ENCODE assay signal across 13 cellular contexts in the genomic region with DNA sequence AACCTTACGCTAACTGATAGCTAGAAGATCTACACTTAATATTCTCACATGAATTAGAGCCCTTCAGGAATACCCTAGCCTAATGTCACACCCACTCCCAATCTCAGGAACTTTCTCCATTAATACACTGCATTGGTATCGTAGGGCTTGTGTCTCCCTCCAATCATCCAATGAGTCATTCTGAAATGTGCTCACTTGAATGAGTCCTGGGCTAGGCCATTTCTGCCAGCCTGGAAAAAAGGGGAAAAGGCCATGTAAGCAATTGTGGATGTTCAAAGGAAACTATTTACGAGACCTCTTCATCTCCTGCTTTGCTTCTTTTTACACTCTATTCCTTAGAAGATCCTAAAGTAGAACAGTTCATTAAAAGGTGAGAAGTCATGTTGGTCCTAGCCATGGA. TPM values are rescaled to one million over a fixed set of nuclear protein-coding genes. Genes with fewer than 3 reads are reported as not detected.
A peak's percentile ranks its signal among the peaks of the same experiment; 100 is the strongest.
DNase-seq lines count a peak whose midpoint lies in the region; ATAC-seq and TF ChIP-seq lines count a peak whose summit lies in the region.
"Had no signal": no experiment of that assay in that cellular context is flagged by ENCODE, and none has a peak within 500 bp of the region (broad histone marks: within the 10 kb centered on the region; RNA-seq: fewer than 3 reads in every experiment).

No MANE protein-coding gene starts in this region.

- no peak overlapping the region for H3K4me3 ChIP-seq in fibroblast of pulmonary artery (replicated peaks; ENCODE audit: low read depth, low read length)
- H3K4me3 ChIP-seq: breast epithelium, suprapubic skin had no signal

- ATAC-seq in SK-N-SH treated with all-trans-retinoic acid at 6 μM for 48 hours (peak; percentile 31; the same call in 1 of the 3 replicates), HG03342 (IDR thresholded peaks at IDR 0.05; ENCODE audit: unreplicated experiment) (no peak)
- ATAC-seq: activated CD8-positive, alpha-beta T cell treated with anti-CD3 and anti-CD28 coated beads, Interleukin-2, amount 10 ng/mL, durations not matched to agents 7 days and 5 days had no signal

- H3K4me1 Mint-ChIP-seq in T-helper 2 cell treated with Interferon-gamma antibody and Interleukin-4, amounts not matched to agents 5 μg/mL and 100 μg/mL, for 36 hours (ENCODE audit: low read depth): peaks cover 25% of the 10 kb centered on the region

- DNase-seq in EL: peak; percentile 75
- peak; percentile 21 for DNase-seq in fibroblast of pulmonary artery (ENCODE audit: low read depth)
- DNase-seq in renal cortical epithelial cell (ENCODE audit: low read depth): peak; percentile 76
- no peak for DNase-seq in T-helper 2 cell treated with Interferon-gamma antibody and Interleukin-4, amounts not matched to agents 5 μg/mL and 100 μg/mL, for 36 hours (ENCODE audit: low spot score)
- DNase-seq in NCI-H2107 (lab: John Stamatoyannopoulos, UW): no peak
- DNase-seq in GM13977 (ENCODE audit: low spot score): no peak
- DNase-seq: activated CD8-positive, alpha-beta T cell treated with anti-CD3 and anti-CD28 coated beads, Interleukin-2, amount 10 ng/mL, durations not matched to agents 7 days and 5 days; nucleus accumbens had no signal

- H3K27ac Mint-ChIP-seq in T-helper 2 cell treated with Interferon-gamma antibody and Interleukin-4, amounts not matched to agents 5 μg/mL and 100 μg/mL, for 36 hours: no peak overlapping the region
- H3K27ac Mint-ChIP-seq: activated CD8-positive, alpha-beta T cell treated with anti-CD3 and anti-CD28 coated beads, Interleukin-2, amount 10 ng/mL, durations not matched to agents 7 days and 5 days; B cell had no signal

- H3K4me3 Mint-ChIP-seq in T-helper 2 cell treated with Interferon-gamma antibody and Interleukin-4, amounts not matched to agents 5 μg/mL and 100 μg/mL, for 36 hours: no peak overlapping the region
- H3K4me3 Mint-ChIP-seq: activated CD8-positive, alpha-beta T cell treated with anti-CD3 and anti-CD28 coated beads, Interleukin-2, amount 10 ng/mL, durations not matched to agents 7 days and 5 days; B cell had no signal

- peaks cover 6% of the 10 kb centered on the region for H3K27me3 Mint-ChIP-seq in T-helper 2 cell treated with Interferon-gamma antibody and Interleukin-4, amounts not matched to agents 5 μg/mL and 100 μg/mL, for 36 hours (ENCODE audit: low read depth)
- H3K27me3 Mint-ChIP-seq: B cell had no signal

- H3K9me3 Mint-ChIP-seq in T-helper 2 cell treated with Interferon-gamma antibody and Interleukin-4, amounts not matched to agents 5 μg/mL and 100 μg/mL, for 36 hours: no peaks in the 10 kb centered on the region

- peaks cover 3% of the 10 kb centered on the region for H3K36me3 Mint-ChIP-seq in T-helper 2 cell treated with Interferon-gamma antibody and Interleukin-4, amounts not matched to agents 5 μg/mL and 100 μg/mL, for 36 hours (ENCODE audit: low read depth)

- in situ Hi-C loops in GM13977 (cut with MboI; ENCODE audit: low pct_unique_long_range_greater_than_20kb, low sequenced_read_pairs, unreplicated experiment): no loop called here

- TF ChIP-seq CTCF in fibroblast of pulmonary artery (IDR thresholded peaks at IDR 0.05; ENCODE audit: low read length, missing control alignments) (no peak), GM13977 (IDR thresholded peaks at IDR 0.05; ENCODE audit: extremely low read depth, insufficient read depth, missing control alignments) (no peak)

TF ChIP-seq in SK-N-SH treated with all-trans-retinoic acid at 6 μM for 48 hours, 23 proteins besides CTCF, POLR2A, EP300 and RAD21 (continues in another document):
- TF ChIP-seq, protein P1, sequence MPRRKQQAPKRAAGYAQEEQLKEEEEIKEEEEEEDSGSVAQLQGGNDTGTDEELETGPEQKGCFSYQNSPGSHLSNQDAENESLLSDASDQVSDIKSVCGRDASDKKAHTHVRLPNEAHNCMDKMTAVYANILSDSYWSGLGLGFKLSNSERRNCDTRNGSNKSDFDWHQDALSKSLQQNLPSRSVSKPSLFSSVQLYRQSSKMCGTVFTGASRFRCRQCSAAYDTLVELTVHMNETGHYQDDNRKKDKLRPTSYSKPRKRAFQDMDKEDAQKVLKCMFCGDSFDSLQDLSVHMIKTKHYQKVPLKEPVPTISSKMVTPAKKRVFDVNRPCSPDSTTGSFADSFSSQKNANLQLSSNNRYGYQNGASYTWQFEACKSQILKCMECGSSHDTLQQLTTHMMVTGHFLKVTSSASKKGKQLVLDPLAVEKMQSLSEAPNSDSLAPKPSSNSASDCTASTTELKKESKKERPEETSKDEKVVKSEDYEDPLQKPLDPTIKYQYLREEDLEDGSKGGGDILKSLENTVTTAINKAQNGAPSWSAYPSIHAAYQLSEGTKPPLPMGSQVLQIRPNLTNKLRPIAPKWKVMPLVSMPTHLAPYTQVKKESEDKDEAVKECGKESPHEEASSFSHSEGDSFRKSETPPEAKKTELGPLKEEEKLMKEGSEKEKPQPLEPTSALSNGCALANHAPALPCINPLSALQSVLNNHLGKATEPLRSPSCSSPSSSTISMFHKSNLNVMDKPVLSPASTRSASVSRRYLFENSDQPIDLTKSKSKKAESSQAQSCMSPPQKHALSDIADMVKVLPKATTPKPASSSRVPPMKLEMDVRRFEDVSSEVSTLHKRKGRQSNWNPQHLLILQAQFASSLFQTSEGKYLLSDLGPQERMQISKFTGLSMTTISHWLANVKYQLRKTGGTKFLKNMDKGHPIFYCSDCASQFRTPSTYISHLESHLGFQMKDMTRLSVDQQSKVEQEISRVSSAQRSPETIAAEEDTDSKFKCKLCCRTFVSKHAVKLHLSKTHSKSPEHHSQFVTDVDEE (CRISPR knock-in tag; IDR thresholded peaks at IDR 0.05): no peak
- TF ChIP-seq TCF4 (CRISPR knock-in tag; IDR thresholded peaks at IDR 0.05; ENCODE audit: borderline replicate concordance): no peak
- TF ChIP-seq, protein P2, sequence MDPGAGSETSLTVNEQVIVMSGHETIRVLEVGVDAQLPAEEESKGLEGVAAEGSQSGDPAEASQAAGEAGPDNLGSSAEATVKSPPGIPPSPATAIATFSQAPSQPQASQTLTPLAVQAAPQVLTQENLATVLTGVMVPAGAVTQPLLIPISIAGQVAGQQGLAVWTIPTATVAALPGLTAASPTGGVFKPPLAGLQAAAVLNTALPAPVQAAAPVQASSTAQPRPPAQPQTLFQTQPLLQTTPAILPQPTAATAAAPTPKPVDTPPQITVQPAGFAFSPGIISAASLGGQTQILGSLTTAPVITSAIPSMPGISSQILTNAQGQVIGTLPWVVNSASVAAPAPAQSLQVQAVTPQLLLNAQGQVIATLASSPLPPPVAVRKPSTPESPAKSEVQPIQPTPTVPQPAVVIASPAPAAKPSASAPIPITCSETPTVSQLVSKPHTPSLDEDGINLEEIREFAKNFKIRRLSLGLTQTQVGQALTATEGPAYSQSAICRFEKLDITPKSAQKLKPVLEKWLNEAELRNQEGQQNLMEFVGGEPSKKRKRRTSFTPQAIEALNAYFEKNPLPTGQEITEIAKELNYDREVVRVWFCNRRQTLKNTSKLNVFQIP (CRISPR knock-in tag; IDR thresholded peaks at IDR 0.05; ENCODE audit: borderline replicate concordance, low read depth): no peak
- no peak for TF ChIP-seq GLIS3 (CRISPR knock-in tag; IDR thresholded peaks at IDR 0.05)
- no peak for TF ChIP-seq CSDC2 (CRISPR knock-in tag; IDR thresholded peaks at IDR 0.05)
- TF ChIP-seq, protein P3, sequence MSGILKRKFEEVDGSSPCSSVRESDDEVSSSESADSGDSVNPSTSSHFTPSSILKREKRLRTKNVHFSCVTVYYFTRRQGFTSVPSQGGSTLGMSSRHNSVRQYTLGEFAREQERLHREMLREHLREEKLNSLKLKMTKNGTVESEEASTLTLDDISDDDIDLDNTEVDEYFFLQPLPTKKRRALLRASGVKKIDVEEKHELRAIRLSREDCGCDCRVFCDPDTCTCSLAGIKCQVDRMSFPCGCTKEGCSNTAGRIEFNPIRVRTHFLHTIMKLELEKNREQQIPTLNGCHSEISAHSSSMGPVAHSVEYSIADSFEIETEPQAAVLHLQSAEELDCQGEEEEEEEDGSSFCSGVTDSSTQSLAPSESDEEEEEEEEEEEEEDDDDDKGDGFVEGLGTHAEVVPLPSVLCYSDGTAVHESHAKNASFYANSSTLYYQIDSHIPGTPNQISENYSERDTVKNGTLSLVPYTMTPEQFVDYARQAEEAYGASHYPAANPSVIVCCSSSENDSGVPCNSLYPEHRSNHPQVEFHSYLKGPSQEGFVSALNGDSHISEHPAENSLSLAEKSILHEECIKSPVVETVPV (CRISPR knock-in tag; IDR thresholded peaks at IDR 0.05): no peak
- no peak for TF ChIP-seq RARB (CRISPR knock-in tag; IDR thresholded peaks at IDR 0.05)
- TF ChIP-seq ZFP3 (CRISPR knock-in tag; IDR thresholded peaks at IDR 0.05): no peak
- no peak for TF ChIP-seq ZNF565 (CRISPR knock-in tag; conservative IDR thresholded peaks at IDR 0.05; ENCODE audit: low read depth)
- no peak for TF ChIP-seq CREB5 (CRISPR knock-in tag; IDR thresholded peaks at IDR 0.05; ENCODE audit: low read depth)
- TF ChIP-seq ARNTL (CRISPR knock-in tag; IDR thresholded peaks at IDR 0.05; ENCODE audit: borderline replicate concordance, low read depth): no peak
- TF ChIP-seq, protein P4, sequence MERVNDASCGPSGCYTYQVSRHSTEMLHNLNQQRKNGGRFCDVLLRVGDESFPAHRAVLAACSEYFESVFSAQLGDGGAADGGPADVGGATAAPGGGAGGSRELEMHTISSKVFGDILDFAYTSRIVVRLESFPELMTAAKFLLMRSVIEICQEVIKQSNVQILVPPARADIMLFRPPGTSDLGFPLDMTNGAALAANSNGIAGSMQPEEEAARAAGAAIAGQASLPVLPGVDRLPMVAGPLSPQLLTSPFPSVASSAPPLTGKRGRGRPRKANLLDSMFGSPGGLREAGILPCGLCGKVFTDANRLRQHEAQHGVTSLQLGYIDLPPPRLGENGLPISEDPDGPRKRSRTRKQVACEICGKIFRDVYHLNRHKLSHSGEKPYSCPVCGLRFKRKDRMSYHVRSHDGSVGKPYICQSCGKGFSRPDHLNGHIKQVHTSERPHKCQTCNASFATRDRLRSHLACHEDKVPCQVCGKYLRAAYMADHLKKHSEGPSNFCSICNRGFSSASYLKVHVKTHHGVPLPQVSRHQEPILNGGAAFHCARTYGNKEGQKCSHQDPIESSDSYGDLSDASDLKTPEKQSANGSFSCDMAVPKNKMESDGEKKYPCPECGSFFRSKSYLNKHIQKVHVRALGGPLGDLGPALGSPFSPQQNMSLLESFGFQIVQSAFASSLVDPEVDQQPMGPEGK (CRISPR knock-in tag; IDR thresholded peaks at IDR 0.05; ENCODE audit: borderline replicate concordance): no peak

RNA-seq across cellular contexts. Expression of gene ZEB2, which starts 18.8 kb away (rescaled TPM):
- 9.7 and 23.8 TPM in 2 replicates for total RNA-seq in renal cortical epithelial cell

Comparison
In these comparisons a context has a peak if more than half of its experiments do, and no peak if none do; other contexts are left out.
1. DNase-seq: peak in EL (single experiment), fibroblast of pulmonary artery (single experiment) and renal cortical epithelial cell (single experiment); none in T-helper 2 cell treated with Interferon-gamma antibody and Interleukin-4, amounts not matched to agents 5 μg/mL and 100 μg/mL, for 36 hours (single experiment), NCI-H2107 (single experiment) and GM13977 (single experiment).